Comparison of ENCODE assay signal across 18 cellular contexts in the genomic region with DNA sequence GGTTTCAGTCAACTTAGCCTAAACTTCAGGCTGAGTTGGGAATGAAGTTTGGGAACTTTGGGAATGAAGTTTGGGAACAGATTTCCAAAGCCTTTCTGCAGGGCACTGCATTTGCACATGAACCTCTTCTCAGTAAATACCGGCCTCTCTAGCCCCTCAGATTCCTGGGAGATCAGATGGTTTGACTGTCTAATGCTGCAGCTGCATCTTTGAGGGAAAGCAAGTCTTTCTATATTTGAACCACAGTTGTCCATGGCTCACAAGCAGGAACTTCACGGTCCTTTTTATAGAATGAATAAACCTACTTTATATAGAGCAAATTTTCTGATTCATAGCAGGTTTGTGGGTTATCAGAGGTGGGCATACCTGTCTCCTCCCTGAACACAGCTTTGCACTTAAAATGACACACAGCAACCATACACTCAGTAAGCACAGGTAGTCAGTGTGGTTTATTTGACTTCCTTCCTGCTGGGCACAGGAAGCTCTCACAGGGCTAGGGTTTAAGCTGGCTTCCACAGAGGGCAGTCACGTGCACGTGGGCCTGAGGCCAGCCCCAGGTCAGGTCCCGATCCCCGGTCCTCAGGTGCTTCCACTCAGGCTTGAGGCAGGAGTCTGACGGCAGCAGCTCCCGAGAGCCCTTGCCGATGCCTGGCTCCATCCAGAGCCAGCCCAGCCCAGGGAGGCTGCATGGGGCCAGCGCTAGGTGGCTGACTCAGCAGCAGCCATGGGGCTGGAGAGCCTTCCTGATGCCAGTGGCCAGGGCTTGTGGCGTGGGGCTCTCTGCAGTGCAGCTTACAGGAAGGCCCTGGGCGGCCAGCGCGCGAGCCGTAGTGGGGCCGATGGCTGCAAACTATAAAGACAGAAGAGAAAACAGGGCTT. TPM values are rescaled to one million over a fixed set of nuclear protein-coding genes. Genes with fewer than 3 reads are reported as not detected.
DNase-seq lines count a peak whose midpoint lies in the region; ATAC-seq and TF ChIP-seq lines count a peak whose summit lies in the region.
"Had no signal": no experiment of that assay in that cellular context is flagged by ENCODE, and none has a peak within 500 bp of the region (broad histone marks: within the 10 kb centered on the region; RNA-seq: fewer than 3 reads in every experiment).

No MANE protein-coding gene starts in this region.

- peak; percentile 45 to 67 for ATAC-seq in activated T-cell treated with anti-CD3 and anti-CD28 coated beads, Interleukin-2, amount 50 U/mL, for 72 hours (replicated peaks in 1 of 2)
- ATAC-seq in aorta (ENCODE audit: low FRiP score) (peak; percentile 13), HG03565 (IDR thresholded peaks at IDR 0.05; ENCODE audit: unreplicated experiment) (no peak)

- H3K4me1 Mint-ChIP-seq in activated T-cell treated with anti-CD3 and anti-CD28 coated beads, Interleukin-2, amount 50 U/mL, for 72 hours (ENCODE audit: low read depth) = peaks cover 6% of the 10 kb centered on the region
- H3K4me1 Mint-ChIP-seq in endothelial cell (ENCODE audit: unreplicated experiment) = peaks cover 12% of the 10 kb centered on the region

- H3K27me3 Mint-ChIP-seq in activated T-cell treated with anti-CD3 and anti-CD28 coated beads, Interleukin-2, amount 50 U/mL, for 72 hours (ENCODE audit: low read depth) = no peaks in the 10 kb centered on the region
- no peaks in the 10 kb centered on the region for H3K27me3 Mint-ChIP-seq in endothelial cell (ENCODE audit: unreplicated experiment)

- DNase-seq in activated T-cell treated with anti-CD3 and anti-CD28 coated beads, Interleukin-2, amount 50 U/mL, for 72 hours = no peak
- DNase-seq in activated T-cell treated with anti-CD3 and anti-CD28 coated beads, Interleukin-2, amount 50 U/mL, for 48 hours = no peak
- DNase-seq in endothelial cell (ENCODE audit: low spot score) = peak; percentile 17
- DNase-seq in aorta = no peak
- no peak for DNase-seq in mucosa of gallbladder (ENCODE audit: low spot score)
- DNase-seq in islet precursor cell = no peak
- DNase-seq: activated CD4-positive, alpha-beta T cell treated with anti-CD3 and anti-CD28 coated beads, Interleukin-2, amount 50 U/mL, for 48 hours; DMS 273 treated with DMSO at 0.1 percent for 48 hours; foreskin fibroblast; NCI-H1105; nephron progenitor cell; retina; SJCRH30; T1000; tibial artery had no signal

- H3K4me1 ChIP-seq in aorta (ENCODE audit: control insufficient read depth in 1 of 2, insufficient read depth in 2 of 2, low read length in 2 of 2) = no peaks in the 10 kb centered on the region
- H3K4me1 ChIP-seq: SJCRH30, tibial artery had no signal

- TF ChIP-seq CTCF in VCaP (conservative IDR thresholded peaks at IDR 0.05) (no peak), endothelial cell (IDR thresholded peaks at IDR 0.05; ENCODE audit: unreplicated experiment) (no peak)

- 0 out of 2 replicates have a peak overlapping the region, but pooled peaks have one; percentile 11 for H3K27ac ChIP-seq in VCaP
- no peak overlapping the region for H3K27ac ChIP-seq in aorta (ENCODE audit: low read depth in 1 of 2, low read length in 2 of 2)
- H3K27ac ChIP-seq: SJCRH30, tibial artery had no signal

- no peaks in the 10 kb centered on the region for H3K27me3 ChIP-seq in aorta (ENCODE audit: control insufficient read depth in 1 of 2, insufficient read depth in 2 of 2, low read length in 1 of 2)
- H3K27me3 ChIP-seq: SJCRH30, tibial artery had no signal

- H3K9me3 ChIP-seq in aorta (ENCODE audit: control insufficient read depth, low read length) = no peaks in the 10 kb centered on the region
- H3K9me3 ChIP-seq: SJCRH30, tibial artery had no signal

- peaks cover 0 to 4% of the 10 kb centered on the region in 2 donors for H3K36me3 ChIP-seq in aorta (ENCODE audit: control insufficient read depth in 1 of 2, insufficient read depth in 2 of 2, low read length in 1 of 2)
- H3K36me3 ChIP-seq: SJCRH30 had no signal

- H3K9me3 Mint-ChIP-seq in activated T-cell treated with anti-CD3 and anti-CD28 coated beads, Interleukin-2, amount 50 U/mL, for 72 hours = no peaks in the 10 kb centered on the region
- no peaks in the 10 kb centered on the region for H3K9me3 Mint-ChIP-seq in endothelial cell (ENCODE audit: unreplicated experiment)

- H3K4me3 Mint-ChIP-seq in activated T-cell treated with anti-CD3 and anti-CD28 coated beads, Interleukin-2, amount 50 U/mL, for 72 hours = no peak overlapping the region
- H3K4me3 Mint-ChIP-seq in endothelial cell (ENCODE audit: unreplicated experiment) = no peak overlapping the region
- H3K4me3 Mint-ChIP-seq: nephron progenitor cell had no signal

- no peak overlapping the region for H3K4me3 ChIP-seq in aorta (ENCODE audit: low read length in 2 of 2)
- H3K4me3 ChIP-seq: SJCRH30, tibial artery had no signal

- no peaks in the 10 kb centered on the region for H3K36me3 Mint-ChIP-seq in activated T-cell treated with anti-CD3 and anti-CD28 coated beads, Interleukin-2, amount 50 U/mL, for 72 hours (ENCODE audit: insufficient read depth in 2 of 2)
- H3K36me3 Mint-ChIP-seq in endothelial cell (ENCODE audit: low read depth, unreplicated experiment) = peaks cover 9% of the 10 kb centered on the region

- intact Hi-C loops in aorta (cut with DNase I) = no loop called here

- peak overlapping the region; percentile 60 for H3K27ac Mint-ChIP-seq in activated T-cell treated with anti-CD3 and anti-CD28 coated beads, Interleukin-2, amount 50 U/mL, for 72 hours
- no peak overlapping the region for H3K27ac Mint-ChIP-seq in endothelial cell (ENCODE audit: unreplicated experiment)
- H3K27ac Mint-ChIP-seq: nephron progenitor cell had no signal

- 88 to 90% methylated on average over 17 of the region's 17 CpGs for WGBS in aorta, 2 donors

RNA-seq across cellular contexts. Expression of a gene that starts 12.8 kb away (rescaled TPM):
- not detected for total RNA-seq in activated T-cell treated with anti-CD3 and anti-CD28 coated beads, Interleukin-2, amount 50 U/mL, for 72 hours
- total RNA-seq in endothelial cell (ENCODE audit: unreplicated experiment) (not detected), aorta (under 1 TPM; 0.16 to 0.33 TPM), mucosa of gallbladder (0.17 TPM)
- polyA plus RNA-seq in aorta = not detected
- total RNA-seq: lower leg skin, SJCRH30 had no signal

RNA-seq across cellular contexts. Expression of a gene that starts 34.7 kb away (rescaled TPM):
- total RNA-seq in activated T-cell treated with anti-CD3 and anti-CD28 coated beads, Interleukin-2, amount 50 U/mL, for 72 hours = 10 to 100 TPM; 31.6 to 35.4 TPM
- total RNA-seq in endothelial cell (ENCODE audit: unreplicated experiment) = 61.5 TPM
- 10 to 100 TPM; 23.2 to 29.9 TPM for total RNA-seq in aorta
- polyA plus RNA-seq in aorta = 10 to 100 TPM; 32.9 to 39.1 TPM
- total RNA-seq in mucosa of gallbladder = 36.1 TPM

RNA-seq across cellular contexts. Expression of a gene that starts 35.0 kb away (rescaled TPM):
- 10 to 100 TPM; 56.8 to 72.6 TPM for total RNA-seq in activated T-cell treated with anti-CD3 and anti-CD28 coated beads, Interleukin-2, amount 50 U/mL, for 72 hours
- total RNA-seq in endothelial cell (ENCODE audit: unreplicated experiment) = 39.4 TPM
- total RNA-seq in aorta = 10 to 100 TPM; 30.5 to 36.1 TPM
- 10 to 100 TPM; 40.7 to 55.0 TPM for polyA plus RNA-seq in aorta
- total RNA-seq in mucosa of gallbladder = 40.7 TPM
